In genomic region chr1:116769050-116769449, GRCh38 we compare ENCODE assay signal across 11 cellular contexts. TPM values are rescaled to one million over a fixed set of nuclear protein-coding genes. Genes with fewer than 3 reads are reported as not detected.
A peak's percentile ranks its signal among the peaks of the same experiment; 100 is the strongest.
DNase-seq lines count a peak whose midpoint lies in the region; ATAC-seq and TF ChIP-seq lines count a peak whose summit lies in the region.
"Had no signal": no experiment of that assay in that cellular context is flagged by ENCODE, and none has a peak within 500 bp of the region (broad histone marks: within the 10 kb centered on the region; RNA-seq: fewer than 3 reads in every experiment).

No MANE protein-coding gene starts in this region.

- no peaks in the 10 kb centered on the region for H4K20me1 ChIP-seq in Loucy (ENCODE audit: insufficient read depth, low read length, poor library complexity, severe bottlenecking)

- peak in 1 of 7 experiments; percentile 9 for DNase-seq in CD8-positive, alpha-beta T cell
- DNase-seq in effector memory CD4-positive, alpha-beta T cell = no peak
- no peak for DNase-seq in NCI-H748 treated with DMSO at 0.1 percent for 48 hours (lab: John Stamatoyannopoulos, UW)
- DNase-seq in germinal center (ENCODE audit: low spot score) = no peak
- no peak for DNase-seq in OCI-M1 (lab: John Stamatoyannopoulos, UW)
- no peak for DNase-seq in putamen (ENCODE audit: low spot score)
- DNase-seq: nephron progenitor cell had no signal

- no peaks in the 10 kb centered on the region for H3K9me2 ChIP-seq in Loucy (replicated peaks; ENCODE audit: low read depth, low read length)

- H3K4me2 ChIP-seq in Loucy (ENCODE audit: low read depth, low read length, poor library complexity, severe bottlenecking) = peak overlapping the region; percentile 75

- POLR2A ChIA-PET in CD8-positive, alpha-beta T cell (lab: Charles Lee) = interaction anchor here (0.8 to 10.6 kb wide), 18 partner anchors 9 to 291 kb away, joined by 3 to 130 read pairs (median 10); partner anchors contain the start of genes CD2 and TTF2

- H3K9me3 ChIP-seq in CD8-positive, alpha-beta T cell (ENCODE audit: low read length) = no peaks in the 10 kb centered on the region
- 0 out of 2 replicates have a peak, but pooled peaks cover 5% of the 10 kb centered on the region for H3K9me3 ChIP-seq in Loucy (ENCODE audit: insufficient read depth, low read depth, low read length)
- H3K9me3 ChIP-seq in effector memory CD4-positive, alpha-beta T cell (ENCODE audit: control insufficient read depth, low read length) = no peaks in the 10 kb centered on the region

- H3F3A ChIP-seq in Loucy (ENCODE audit: low read depth) = peaks cover 6% of the 10 kb centered on the region

- peak overlapping the region; percentile 42 for H3K27ac ChIP-seq in CD8-positive, alpha-beta T cell (ENCODE audit: low read depth, low read length)
- H3K27ac ChIP-seq in effector memory CD4-positive, alpha-beta T cell (ENCODE audit: insufficient read depth, low read length, poor library complexity, severe bottlenecking) = peak overlapping the region; percentile 87

- TF ChIP-seq CTCF in CD8-positive, alpha-beta T cell (IDR thresholded peaks at IDR 0.05) = no peak
- TF ChIP-seq CTCF in Loucy (conservative IDR thresholded peaks at IDR 0.05; ENCODE audit: low read length) = no peak

- no peak overlapping the region for H3K4me3 ChIP-seq in CD8-positive, alpha-beta T cell (ENCODE audit: low read depth, low read length)
- H3K4me3 ChIP-seq in Loucy (ENCODE audit: low read length, poor library complexity, severe bottlenecking) = peak overlapping the region; percentile 47
- no peak overlapping the region for H3K4me3 ChIP-seq in effector memory CD4-positive, alpha-beta T cell (ENCODE audit: insufficient read depth, low read depth, low read length, poor library complexity, severe bottlenecking)

- peaks cover 89% of the 10 kb centered on the region for H3K4me1 Mint-ChIP-seq in CD8-positive, alpha-beta T cell (ENCODE audit: low read depth)

- CTCF ChIA-PET in CD8-positive, alpha-beta T cell (lab: Charles Lee) = interaction anchor here (0.8 to 16.1 kb wide), 12 partner anchors 10 to 285 kb away, joined by 3 to 203 read pairs (median 7); partner anchors contain the start of gene CD2

- H3K27me3 Mint-ChIP-seq in CD8-positive, alpha-beta T cell (ENCODE audit: low read depth) = no peaks in the 10 kb centered on the region

- peaks cover 53% of the 10 kb centered on the region for H3K36me3 Mint-ChIP-seq in CD8-positive, alpha-beta T cell

- H3K27me3 ChIP-seq in CD8-positive, alpha-beta T cell (ENCODE audit: insufficient read depth, low read length) = no peaks in the 10 kb centered on the region
- no peaks in the 10 kb centered on the region for H3K27me3 ChIP-seq in Loucy (ENCODE audit: insufficient read depth, low read length, poor library complexity, severe bottlenecking)
- H3K27me3 ChIP-seq in effector memory CD4-positive, alpha-beta T cell (replicated peaks; ENCODE audit: control insufficient read depth, insufficient read depth, low read length, poor library complexity, severe bottlenecking) = no peaks in the 10 kb centered on the region

- peaks cover 4% of the 10 kb centered on the region for H3K9me3 Mint-ChIP-seq in CD8-positive, alpha-beta T cell

- H3K4me1 ChIP-seq in CD8-positive, alpha-beta T cell (ENCODE audit: insufficient read depth, low read length) = peaks cover 88% of the 10 kb centered on the region
- H3K4me1 ChIP-seq in Loucy (ENCODE audit: insufficient read depth, low read length, poor library complexity, severe bottlenecking) = peaks cover 55% of the 10 kb centered on the region
- H3K4me1 ChIP-seq in effector memory CD4-positive, alpha-beta T cell (ENCODE audit: control insufficient read depth, insufficient read depth, low read length, poor library complexity, severe bottlenecking) = peaks cover 76% of the 10 kb centered on the region

- peak overlapping the region; percentile 55 for H3K4me3 Mint-ChIP-seq in CD8-positive, alpha-beta T cell
- H3K4me3 Mint-ChIP-seq: nephron progenitor cell had no signal

- no peak overlapping the region for H2AFZ ChIP-seq in Loucy (ENCODE audit: low read length)

- no peak for ATAC-seq in CD8-positive, alpha-beta T cell
- peak; percentile 48 for ATAC-seq in GM19395 (IDR thresholded peaks at IDR 0.05; ENCODE audit: unreplicated experiment)

- H3K9ac ChIP-seq in Loucy (ENCODE audit: low read depth, low read length, poor library complexity, severe bottlenecking) = peak overlapping the region; percentile 54

- H3K79me2 ChIP-seq in Loucy (ENCODE audit: insufficient read depth, low read length) = no peaks in the 10 kb centered on the region

- intact Hi-C loops in CD8-positive, alpha-beta T cell (cut with DNase I, micrococcal nuclease) = loop anchor here (1.0 to 10.0 kb wide), 10 partner anchors 14 to 614 kb away; partner anchors contain the start of genes CD101 (in 2 of the 2), CD2 (in 2 of the 2) and ATP1A1 (in 1 of the 2)

- peaks cover 38% of the 10 kb centered on the region for H3K36me3 ChIP-seq in CD8-positive, alpha-beta T cell (ENCODE audit: insufficient read depth, low read length)
- no peaks in the 10 kb centered on the region for H3K36me3 ChIP-seq in Loucy (ENCODE audit: insufficient read depth, low read length)
- H3K36me3 ChIP-seq in effector memory CD4-positive, alpha-beta T cell (ENCODE audit: control insufficient read depth, insufficient read depth, low read length) = peaks cover 39% of the 10 kb centered on the region

- peak overlapping the region; percentile 96 for H3K27ac Mint-ChIP-seq in CD8-positive, alpha-beta T cell
- H3K27ac Mint-ChIP-seq: nephron progenitor cell had no signal

RNA-seq across cellular contexts. Expression of gene CD2, which starts 14.8 kb away (rescaled TPM):
- total RNA-seq in CD8-positive, alpha-beta T cell = 100 to 1,000 TPM in 1 of 2 experiments, 10 to 100 TPM in 1; 97.8 to 102 TPM
- total RNA-seq: M059J, NCI-H460 had no signal
